10 cellular contexts compared by ENCODE assay signal in the genomic region with DNA sequence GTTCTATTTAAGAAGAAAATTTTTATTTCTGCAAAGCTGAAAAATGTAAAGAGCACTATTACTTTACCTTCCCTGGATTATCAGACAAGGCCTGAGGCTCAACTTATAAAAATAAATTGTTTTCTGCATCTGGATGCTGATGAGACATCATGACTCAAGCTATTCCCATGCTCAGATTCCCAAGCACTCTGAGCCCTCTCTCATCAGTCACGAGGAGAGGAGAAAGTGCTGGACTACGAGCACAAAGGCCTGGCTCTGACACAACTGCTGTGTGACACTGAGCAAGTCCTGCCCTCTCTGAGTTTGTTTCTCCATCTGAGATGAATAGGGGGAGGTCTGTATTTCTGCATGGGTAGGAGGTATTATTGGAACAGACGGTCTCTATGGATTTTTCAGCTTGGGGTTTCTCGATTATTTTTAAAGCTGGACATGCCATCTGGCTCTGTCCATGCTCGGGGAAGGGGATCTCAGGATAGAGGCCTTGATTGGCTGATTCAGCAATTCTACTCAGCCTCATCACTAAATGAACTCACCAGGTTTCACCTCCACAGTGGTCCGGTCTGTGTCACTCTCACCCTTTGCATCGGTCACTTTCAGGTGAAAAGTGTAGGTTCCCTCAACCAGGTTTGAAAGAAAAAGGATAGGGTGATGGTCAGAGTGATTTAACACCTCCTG.
A peak's percentile ranks its signal among the peaks of the same experiment; 100 is the strongest.
DNase-seq lines count a peak whose midpoint lies in the region; ATAC-seq and TF ChIP-seq lines count a peak whose summit lies in the region.
"Had no signal": no experiment of that assay in that cellular context is flagged by ENCODE, and none has a peak within 500 bp of the region (broad histone marks: within the 10 kb centered on the region; RNA-seq: fewer than 3 reads in every experiment).

No MANE protein-coding gene starts in this region.

- peaks cover 31% of the 10 kb centered on the region for H3K36me3 Mint-ChIP-seq in T-cell

- no peaks in the 10 kb centered on the region for H3K27me3 Mint-ChIP-seq in T-cell

- CTCF ChIA-PET in T-cell (lab: Charles Lee) = interaction anchor here (0.8 to 3.7 kb wide), 6 partner anchors 9 to 118 kb away, joined by 3 to 26 read pairs (median 8); no protein-coding TSS in a partner anchor

- peak; percentile 82 for DNase-seq in HFF-Myc (ENCODE audit: extremely low read depth, low read depth)
- DNase-seq in adrenal gland = peak; percentile 51 to 84 (median 72)
- DNase-seq in fibroblast of the aortic adventitia (ENCODE audit: low read depth) = peak; percentile 94
- DNase-seq in tibial nerve (ENCODE audit: low spot score in 2 of 2) = no peak
- no peak for DNase-seq in COR-L47 (lab: John Stamatoyannopoulos, UW)
- no peak for DNase-seq in T-cell
- DNase-seq: GF-D8, NCI-H1048, transverse colon had no signal

- 68 to 85% (median 77%) methylated on average over 7 of the region's 7 CpGs for WGBS in adrenal gland, 4 donors
- WGBS in tibial nerve, 2 donors = 82% methylated on average over 7 of the region's 7 CpGs

- no peak overlapping the region for H3K4me3 Mint-ChIP-seq in T-cell

- no peak for TF ChIP-seq EP300 in tibial nerve (IDR thresholded peaks at IDR 0.05)

- H3K4me1 Mint-ChIP-seq in T-cell = peaks cover 29 to 32% (median 30%) of the 10 kb centered on the region in 3 donors

- H3K9me3 ChIP-seq in adrenal gland (replicated peaks in 1 of 3) (no peaks in the 10 kb centered on the region), tibial nerve (no peaks in the 10 kb centered on the region)
- H3K9me3 ChIP-seq: transverse colon had no signal

- no peak for ATAC-seq in T-cell (replicated peaks in 1 of 4)
- no peak for ATAC-seq in HG02610 (IDR thresholded peaks at IDR 0.05; ENCODE audit: unreplicated experiment)

- TF ChIP-seq POLR2A in adrenal gland (IDR thresholded peaks at IDR 0.05) (no peak), tibial nerve (IDR thresholded peaks at IDR 0.05) (no peak)

- H3K27me3 ChIP-seq in adrenal gland = no peaks in the 10 kb centered on the region
- H3K27me3 ChIP-seq in tibial nerve = no peaks in the 10 kb centered on the region
- H3K27me3 ChIP-seq: transverse colon had no signal

- no peaks in the 10 kb centered on the region for H3K9me3 Mint-ChIP-seq in T-cell

- peaks cover 0 to 18% of the 10 kb centered on the region in 2 donors for H3K36me3 ChIP-seq in adrenal gland (replicated peaks in 1 of 2)
- H3K36me3 ChIP-seq in tibial nerve = peaks cover 0 to 75% (median 0%) of the 10 kb centered on the region in 3 donors

- peaks cover 37 to 59% of the 10 kb centered on the region in 2 donors for H3K4me1 ChIP-seq in adrenal gland (replicated peaks in 1 of 2)
- H3K4me1 ChIP-seq in tibial nerve = peaks cover 4 to 40% (median 32%) of the 10 kb centered on the region in 4 donors

- H3K4me3 ChIP-seq in HFF-Myc (replicated peaks; ENCODE audit: low read depth, low read length) (no peak overlapping the region), adrenal gland (no peak overlapping the region), fibroblast of the aortic adventitia (ENCODE audit: low read depth, low read length) (no peak overlapping the region), tibial nerve (no peak overlapping the region)
- H3K4me3 ChIP-seq: transverse colon had no signal

- no peak for TF ChIP-seq CTCF in HFF-Myc (IDR thresholded peaks at IDR 0.05; ENCODE audit: low read depth, low read length, missing control alignments)
- no peak for TF ChIP-seq CTCF in adrenal gland (IDR thresholded peaks at IDR 0.05)
- no peak for TF ChIP-seq CTCF in fibroblast of the aortic adventitia (IDR thresholded peaks at IDR 0.05; ENCODE audit: insufficient read depth, low read length)
- no peak for TF ChIP-seq CTCF in tibial nerve (IDR thresholded peaks at IDR 0.05)

- intact Hi-C loops in adrenal gland (cut with DNase I) = loop anchor here (5.0 to 10.0 kb wide), 4 partner anchors 108 to 325 kb away; a partner anchor contains a TSS

- no peak overlapping the region for H3K27ac Mint-ChIP-seq in T-cell

- POLR2A ChIA-PET in T-cell (lab: Charles Lee) = interaction anchor here in 1 of 2 donors (0.6 kb wide), 2 partner anchors 88 to 91 kb away, joined by 4 read pairs; no protein-coding TSS in a partner anchor

- H3K27ac ChIP-seq in adrenal gland (peak overlapping the region in 4 of 5 donors; percentile 71 to 84 (median 78)), tibial nerve (peak overlapping the region in 3 of 4 donors; percentile 10 to 78 (median 45))
- H3K27ac ChIP-seq: transverse colon had no signal

Comparison
In these comparisons a context has a peak if more than half of its experiments do, and no peak if none do; other contexts are left out.
1. DNase-seq: peak in HFF-Myc (single experiment), adrenal gland (7 of 7) and fibroblast of the aortic adventitia (single experiment); none in tibial nerve (0 of 2), COR-L47 (single experiment) and T-cell (0 of 34).